8 cellular contexts compared by ENCODE assay signal in the genomic region with DNA sequence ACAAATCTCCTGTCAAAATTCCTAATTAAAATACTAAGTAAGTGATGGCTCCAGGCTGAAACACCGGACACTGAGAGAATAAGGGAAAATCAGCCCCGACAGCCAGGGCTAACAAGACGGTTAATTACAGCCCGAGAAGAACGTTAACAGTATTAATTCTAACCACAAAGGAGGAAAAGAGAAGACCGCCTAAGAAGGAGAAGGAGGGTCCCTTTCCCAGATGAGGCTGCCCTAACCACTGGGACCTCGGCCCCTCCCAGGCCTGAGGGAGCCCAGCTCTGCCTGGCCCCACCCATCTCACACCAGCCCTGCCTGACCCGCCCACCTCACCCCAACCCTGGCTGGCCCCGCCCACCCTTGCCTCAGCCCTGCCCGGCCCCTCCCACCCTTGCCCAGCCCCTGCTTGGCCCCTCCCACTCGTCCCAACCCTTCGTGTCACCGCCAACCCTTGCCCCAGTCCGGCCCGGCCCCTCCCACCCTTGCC. TPM values are rescaled to one million over a fixed set of nuclear protein-coding genes. Genes with fewer than 3 reads are reported as not detected.
DNase-seq lines count a peak whose midpoint lies in the region; ATAC-seq and TF ChIP-seq lines count a peak whose summit lies in the region.

No MANE protein-coding gene starts in this region.

- no peaks in the 10 kb centered on the region for H3K79me2 ChIP-seq in SK-N-SH (ENCODE audit: insufficient read depth)

- intact Hi-C loops in mucosa of descending colon (cut with DNase I, micrococcal nuclease) = no loop called here

- H3K36me3 ChIP-seq in H7 (replicated peaks; ENCODE audit: control insufficient read depth, insufficient read depth, low read length) (no peaks in the 10 kb centered on the region), SK-N-SH (replicated peaks in 1 of 2; ENCODE audit: control insufficient read depth in 1 of 2, insufficient read depth in 2 of 2, low read length in 1 of 2) (no peaks in the 10 kb centered on the region), brain microvascular endothelial cell (replicated peaks) (no peaks in the 10 kb centered on the region), mucosa of descending colon (ENCODE audit: low read depth) (no peaks in the 10 kb centered on the region), upper lobe of left lung (no peaks in the 10 kb centered on the region)

- peak overlapping the region; percentile 77 for H2AFZ ChIP-seq in SK-N-SH (ENCODE audit: low read depth)

- no peak for TF ChIP-seq CTCF in SK-N-SH (IDR thresholded peaks at IDR 0.05)
- no peak for TF ChIP-seq CTCF in brain microvascular endothelial cell (IDR thresholded peaks at IDR 0.05; ENCODE audit: low read depth, low read length, missing control alignments)
- TF ChIP-seq CTCF in mucosa of descending colon (IDR thresholded peaks at IDR 0.05) = no peak
- no peak for TF ChIP-seq CTCF in upper lobe of left lung (IDR thresholded peaks at IDR 0.05)

- no peaks in the 10 kb centered on the region for H3K9me2 ChIP-seq in SK-N-SH

- H3K9me3 ChIP-seq in SK-N-SH = no peaks in the 10 kb centered on the region
- H3K9me3 ChIP-seq in mucosa of descending colon = no peaks in the 10 kb centered on the region
- H3K9me3 ChIP-seq in upper lobe of left lung = no peaks in the 10 kb centered on the region

- POLR2A ChIA-PET in SK-N-SH (lab: Yijun Ruan, JAX) = no interaction called here

- ATAC-seq in mucosa of descending colon (peak; percentile 65), upper lobe of left lung (ENCODE audit: low FRiP score in 2 of 2) (peak; percentile 64 to 80), GM21717 (IDR thresholded peaks at IDR 0.05; ENCODE audit: unreplicated experiment) (no peak)

- 45% methylated on average over 13 of the region's 15 CpGs for WGBS in SK-N-SH (ENCODE audit: low lambda C conversion rate)
- WGBS in upper lobe of left lung, 2 donors = 51 to 62% methylated on average over 6 to 11 of the region's 15 CpGs

- peak overlapping the region; percentile 7; the same call in 1 of the 2 replicates for H3K9ac ChIP-seq in SK-N-SH

- H3K4me2 ChIP-seq in SK-N-SH = peak overlapping the region; percentile 13; the same call in 1 of the 2 replicates

- no peak for TF ChIP-seq RAD21 in SK-N-SH (IDR thresholded peaks at IDR 0.05; ENCODE audit: low read length)

- H3K4me1 ChIP-seq in SK-N-SH (ENCODE audit: control insufficient read depth in 1 of 2, insufficient read depth in 2 of 2, low read depth in 1 of 2, low read length in 1 of 2) = peaks cover 19 to 32% of the 10 kb centered on the region in 2 experiments; a peak in 2 of 4 replicates
- peaks cover 42% of the 10 kb centered on the region for H3K4me1 ChIP-seq in mucosa of descending colon (ENCODE audit: low read depth)
- H3K4me1 ChIP-seq in upper lobe of left lung = peaks cover 44 to 66% (median 59%) of the 10 kb centered on the region in 4 donors

- CTCF ChIA-PET in SK-N-SH (lab: Yijun Ruan, JAX) = interaction anchor here (1.7 kb wide), 1 partner anchor 12 kb away, joined by 4 read pairs; no protein-coding TSS in a partner anchor

- H3K4me3 ChIP-seq in H7 (ENCODE audit: insufficient read depth, low read depth, low read length) (no peak overlapping the region), SK-N-SH (ENCODE audit: low read depth in 2 of 2, low read length in 1 of 2) (no peak overlapping the region), brain microvascular endothelial cell (ENCODE audit: low read depth, low read length) (no peak overlapping the region), mucosa of descending colon (no peak overlapping the region), upper lobe of left lung (no peak overlapping the region)

- H3K27ac ChIP-seq in SK-N-SH (ENCODE audit: low read depth in 2 of 2, low read length in 1 of 2) = peak overlapping the region; percentile 33 to 39; a peak in 3 of 4 replicates
- H3K27ac ChIP-seq in brain microvascular endothelial cell = peak overlapping the region; percentile 84
- peak overlapping the region; percentile 84 to 93 (median 90) for H3K27ac ChIP-seq in upper lobe of left lung

- H3K27me3 ChIP-seq in H7 (ENCODE audit: control insufficient read depth, insufficient read depth, low read length) = no peaks in the 10 kb centered on the region
- H3K27me3 ChIP-seq in SK-N-SH (ENCODE audit: insufficient read depth) = no peaks in the 10 kb centered on the region
- H3K27me3 ChIP-seq in brain microvascular endothelial cell (replicated peaks) = no peaks in the 10 kb centered on the region
- no peaks in the 10 kb centered on the region for H3K27me3 ChIP-seq in upper lobe of left lung

- in situ Hi-C loops in brain microvascular endothelial cell (cut with HindIII; ENCODE audit: low pct_ligation_motif_present, low sequenced_read_pairs) = no loop called here

- no peaks in the 10 kb centered on the region for H4K20me1 ChIP-seq in SK-N-SH (ENCODE audit: insufficient read depth)

- TF ChIP-seq EP300 in SK-N-SH (IDR thresholded peaks at IDR 0.05; ENCODE audit: borderline replicate concordance in 1 of 2, low read depth in 1 of 2, low read length in 1 of 2) = no peak
- TF ChIP-seq EP300 in upper lobe of left lung (IDR thresholded peaks at IDR 0.05) = no peak

- H3F3A ChIP-seq in SK-N-SH (replicated peaks; ENCODE audit: insufficient read depth) = peaks cover 8% of the 10 kb centered on the region

- TF ChIP-seq POLR2A in upper lobe of left lung (IDR thresholded peaks at IDR 0.05) = peak in 2 of 4 donors; percentile 40 to 72

- DNase-seq in AG08395 (ENCODE audit: low spot score) (peak; percentile 72), H7 (peak; percentile 98), SK-N-SH (peak; percentile 86), brain microvascular endothelial cell (no peak), mucosa of descending colon (peak; percentile 89 to 93 (median 90)), upper lobe of left lung (peak; percentile 88 to 96), NCI-H69 (lab: John Stamatoyannopoulos, UW) (no peak)

TF ChIP-seq in SK-N-SH, 30 proteins besides CTCF, POLR2A, EP300 and RAD21 (continues in another document):
- TF ChIP-seq GATA2 (CRISPR knock-in tag; IDR thresholded peaks at IDR 0.05) (no peak), FOSL2 (IDR thresholded peaks at IDR 0.05; ENCODE audit: borderline replicate concordance, low read depth) (no peak), ELF1 (IDR thresholded peaks at IDR 0.05) (no peak), POLR2AphosphoS5 (IDR thresholded peaks at IDR 0.05; ENCODE audit: low read depth, low read length) (no peak), REST (IDR thresholded peaks at IDR 0.05; ENCODE audit: low read depth, low read length) (no peak), PBX3 (IDR thresholded peaks at IDR 0.05) (no peak), RCOR1 (IDR thresholded peaks at IDR 0.05; ENCODE audit: low read length) (no peak), FOXJ3 (CRISPR knock-in tag; IDR thresholded peaks at IDR 0.05) (no peak), MAX (IDR thresholded peaks at IDR 0.05; ENCODE audit: low read depth) (no peak), MEF2A (IDR thresholded peaks at IDR 0.05; ENCODE audit: borderline replicate concordance, low read depth) (no peak), SIN3A (IDR thresholded peaks at IDR 0.05; ENCODE audit: borderline replicate concordance, low read depth, low read length) (no peak), SMC3 (IDR thresholded peaks at IDR 0.05; ENCODE audit: low read depth, low read length) (no peak)

RNA-seq across cellular contexts. Expression of gene PWWP2B, which starts 51.3 kb away (rescaled TPM):
- total RNA-seq in H7 (2014; rRNA removed; shearing (Covaris generic)) = 14.3 and 15.3 TPM in 2 replicates
- polyA plus RNA-seq in SK-N-SH (2012; rRNA removed) = 2.0 and 2.4 TPM in 2 replicates
- polyA plus RNA-seq in SK-N-SH (2012; cell fraction: cytosol; rRNA removed) = 0.93 and 1.9 TPM in 2 replicates
- 2.3 and 3.2 TPM in 2 replicates for polyA plus RNA-seq in SK-N-SH (2012; cell fraction: nucleus; rRNA removed)
- total RNA-seq in mucosa of descending colon = 10 to 100 TPM; 37.7 to 55.6 (median 41.7) TPM
- total RNA-seq in upper lobe of left lung = 10 to 100 TPM; 20.2 to 54.4 (median 32.9) TPM

Comparison
In these comparisons a context has a peak if more than half of its experiments do, and no peak if none do; other contexts are left out.
1. DNase-seq: peak in AG08395 (single experiment), H7 (single experiment), SK-N-SH (single experiment), mucosa of descending colon (3 of 3) and upper lobe of left lung (2 of 2); none in brain microvascular endothelial cell (single experiment) and NCI-H69 (single experiment).
2. H3K27ac ChIP-seq: peak in every context shown above with its lines; median percentile 90 in upper lobe of left lung; 84 in brain microvascular endothelial cell; 36 in SK-N-SH.